2 cellular contexts compared by ENCODE assay signal in the genomic region with DNA sequence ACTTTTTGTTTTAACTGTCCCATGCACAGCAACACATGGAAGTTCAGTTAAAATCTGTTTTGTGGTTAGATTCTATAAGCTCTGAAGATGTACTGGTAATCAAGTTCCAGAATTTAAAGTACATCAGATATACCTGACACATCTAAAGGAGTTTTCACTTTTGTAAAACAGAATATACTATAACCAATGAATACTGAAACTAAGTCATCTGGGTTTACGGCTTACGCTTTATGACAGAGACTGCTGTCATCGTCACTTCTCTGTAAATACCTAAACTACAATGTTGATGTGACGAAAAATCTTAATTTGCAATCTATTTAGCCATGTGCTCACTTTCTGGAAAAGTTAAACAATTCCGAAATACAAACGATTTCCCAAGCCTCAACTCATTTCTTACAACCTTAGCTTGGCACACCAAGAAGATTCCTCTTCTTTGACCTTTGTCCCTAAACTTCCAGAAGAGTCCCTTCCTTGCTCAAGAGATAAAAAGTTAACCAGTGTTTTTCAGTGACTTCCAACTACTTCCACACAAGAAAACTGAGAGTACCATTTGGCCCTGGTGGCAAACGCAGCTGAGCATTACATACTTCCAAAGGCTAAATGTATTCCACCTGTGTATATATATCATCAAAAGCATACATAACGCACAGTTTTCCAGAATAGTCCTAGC.
TF ChIP-seq lines count a peak whose summit lies in the region.

No MANE protein-coding gene starts in this region.

TF ChIP-seq in IMR-90, 13 proteins besides CTCF, POLR2A, EP300 and RAD21:
- TF ChIP-seq MAZ (IDR thresholded peaks at IDR 0.05; ENCODE audit: borderline replicate concordance, low read depth, low read length) (no peak), MAFK (IDR thresholded peaks at IDR 0.05; ENCODE audit: low read depth, low read length) (no peak), SMC3 (IDR thresholded peaks at IDR 0.05; ENCODE audit: low read depth, low read length) (no peak), NFE2L2 (IDR thresholded peaks at IDR 0.05; ENCODE audit: low read depth, low read length) (no peak), BHLHE40 (IDR thresholded peaks at IDR 0.05; ENCODE audit: low read depth, low read length) (no peak), CEBPB (IDR thresholded peaks at IDR 0.05; ENCODE audit: low read depth, low read length) (no peak), FOS (IDR thresholded peaks at IDR 0.05; ENCODE audit: low read depth, low read length) (no peak), MXI1 (IDR thresholded peaks at IDR 0.05; ENCODE audit: borderline replicate concordance, low read depth, low read length) (no peak), CHD1 (IDR thresholded peaks at IDR 0.05; ENCODE audit: low read depth, low read length) (no peak), RFX5 (IDR thresholded peaks at IDR 0.05; ENCODE audit: low read depth, low read length) (no peak), RCOR1 (IDR thresholded peaks at IDR 0.05; ENCODE audit: insufficient replicate concordance, low read length) (no peak)
- TF ChIP-seq, protein P1, sequence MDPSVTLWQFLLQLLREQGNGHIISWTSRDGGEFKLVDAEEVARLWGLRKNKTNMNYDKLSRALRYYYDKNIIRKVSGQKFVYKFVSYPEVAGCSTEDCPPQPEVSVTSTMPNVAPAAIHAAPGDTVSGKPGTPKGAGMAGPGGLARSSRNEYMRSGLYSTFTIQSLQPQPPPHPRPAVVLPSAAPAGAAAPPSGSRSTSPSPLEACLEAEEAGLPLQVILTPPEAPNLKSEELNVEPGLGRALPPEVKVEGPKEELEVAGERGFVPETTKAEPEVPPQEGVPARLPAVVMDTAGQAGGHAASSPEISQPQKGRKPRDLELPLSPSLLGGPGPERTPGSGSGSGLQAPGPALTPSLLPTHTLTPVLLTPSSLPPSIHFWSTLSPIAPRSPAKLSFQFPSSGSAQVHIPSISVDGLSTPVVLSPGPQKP (IDR thresholded peaks at IDR 0.05; ENCODE audit: borderline replicate concordance, low read depth, low read length): no peak
- TF ChIP-seq, protein P2, sequence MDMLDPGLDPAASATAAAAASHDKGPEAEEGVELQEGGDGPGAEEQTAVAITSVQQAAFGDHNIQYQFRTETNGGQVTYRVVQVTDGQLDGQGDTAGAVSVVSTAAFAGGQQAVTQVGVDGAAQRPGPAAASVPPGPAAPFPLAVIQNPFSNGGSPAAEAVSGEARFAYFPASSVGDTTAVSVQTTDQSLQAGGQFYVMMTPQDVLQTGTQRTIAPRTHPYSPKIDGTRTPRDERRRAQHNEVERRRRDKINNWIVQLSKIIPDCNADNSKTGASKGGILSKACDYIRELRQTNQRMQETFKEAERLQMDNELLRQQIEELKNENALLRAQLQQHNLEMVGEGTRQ (IDR thresholded peaks at IDR 0.05; ENCODE audit: low read depth, low read length): no peak

TF ChIP-seq in GM12878, 131 proteins besides CTCF, POLR2A, EP300 and RAD21:
- TF ChIP-seq MYB (IDR thresholded peaks at IDR 0.05; ENCODE audit: borderline replicate concordance, low read depth, low read length): no peak
- TF ChIP-seq RBBP5 (conservative IDR thresholded peaks at IDR 0.05): no peak
- TF ChIP-seq YY1 (IDR thresholded peaks at IDR 0.05; ENCODE audit: low read depth, low read length): no peak
- TF ChIP-seq, protein P3, sequence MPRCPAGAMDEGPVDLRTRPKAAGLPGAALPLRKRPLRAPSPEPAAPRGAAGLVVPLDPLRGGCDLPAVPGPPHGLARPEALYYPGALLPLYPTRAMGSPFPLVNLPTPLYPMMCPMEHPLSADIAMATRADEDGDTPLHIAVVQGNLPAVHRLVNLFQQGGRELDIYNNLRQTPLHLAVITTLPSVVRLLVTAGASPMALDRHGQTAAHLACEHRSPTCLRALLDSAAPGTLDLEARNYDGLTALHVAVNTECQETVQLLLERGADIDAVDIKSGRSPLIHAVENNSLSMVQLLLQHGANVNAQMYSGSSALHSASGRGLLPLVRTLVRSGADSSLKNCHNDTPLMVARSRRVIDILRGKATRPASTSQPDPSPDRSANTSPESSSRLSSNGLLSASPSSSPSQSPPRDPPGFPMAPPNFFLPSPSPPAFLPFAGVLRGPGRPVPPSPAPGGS (IDR thresholded peaks at IDR 0.05; ENCODE audit: borderline replicate concordance, insufficient read depth, low read depth, low read length, poor library complexity, severe bottlenecking): no peak
- TF ChIP-seq, protein P4, sequence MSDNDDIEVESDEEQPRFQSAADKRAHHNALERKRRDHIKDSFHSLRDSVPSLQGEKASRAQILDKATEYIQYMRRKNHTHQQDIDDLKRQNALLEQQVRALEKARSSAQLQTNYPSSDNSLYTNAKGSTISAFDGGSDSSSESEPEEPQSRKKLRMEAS (IDR thresholded peaks at IDR 0.05; ENCODE audit: low read depth, low read length): no peak
- TF ChIP-seq POU2F2 (IDR thresholded peaks at IDR 0.05; ENCODE audit: borderline replicate concordance, low read depth, low read length): no peak
- TF ChIP-seq, protein P5, sequence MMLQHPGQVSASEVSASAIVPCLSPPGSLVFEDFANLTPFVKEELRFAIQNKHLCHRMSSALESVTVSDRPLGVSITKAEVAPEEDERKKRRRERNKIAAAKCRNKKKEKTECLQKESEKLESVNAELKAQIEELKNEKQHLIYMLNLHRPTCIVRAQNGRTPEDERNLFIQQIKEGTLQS (IDR thresholded peaks at IDR 0.05; ENCODE audit: borderline replicate concordance, extremely low read depth, low read depth, low read length): no peak
- TF ChIP-seq HDAC6 (IDR thresholded peaks at IDR 0.05; ENCODE audit: unreplicated experiment): no peak
- TF ChIP-seq CBX3 (IDR thresholded peaks at IDR 0.05; ENCODE audit: borderline replicate concordance, low read depth): no peak
- TF ChIP-seq, protein P6, sequence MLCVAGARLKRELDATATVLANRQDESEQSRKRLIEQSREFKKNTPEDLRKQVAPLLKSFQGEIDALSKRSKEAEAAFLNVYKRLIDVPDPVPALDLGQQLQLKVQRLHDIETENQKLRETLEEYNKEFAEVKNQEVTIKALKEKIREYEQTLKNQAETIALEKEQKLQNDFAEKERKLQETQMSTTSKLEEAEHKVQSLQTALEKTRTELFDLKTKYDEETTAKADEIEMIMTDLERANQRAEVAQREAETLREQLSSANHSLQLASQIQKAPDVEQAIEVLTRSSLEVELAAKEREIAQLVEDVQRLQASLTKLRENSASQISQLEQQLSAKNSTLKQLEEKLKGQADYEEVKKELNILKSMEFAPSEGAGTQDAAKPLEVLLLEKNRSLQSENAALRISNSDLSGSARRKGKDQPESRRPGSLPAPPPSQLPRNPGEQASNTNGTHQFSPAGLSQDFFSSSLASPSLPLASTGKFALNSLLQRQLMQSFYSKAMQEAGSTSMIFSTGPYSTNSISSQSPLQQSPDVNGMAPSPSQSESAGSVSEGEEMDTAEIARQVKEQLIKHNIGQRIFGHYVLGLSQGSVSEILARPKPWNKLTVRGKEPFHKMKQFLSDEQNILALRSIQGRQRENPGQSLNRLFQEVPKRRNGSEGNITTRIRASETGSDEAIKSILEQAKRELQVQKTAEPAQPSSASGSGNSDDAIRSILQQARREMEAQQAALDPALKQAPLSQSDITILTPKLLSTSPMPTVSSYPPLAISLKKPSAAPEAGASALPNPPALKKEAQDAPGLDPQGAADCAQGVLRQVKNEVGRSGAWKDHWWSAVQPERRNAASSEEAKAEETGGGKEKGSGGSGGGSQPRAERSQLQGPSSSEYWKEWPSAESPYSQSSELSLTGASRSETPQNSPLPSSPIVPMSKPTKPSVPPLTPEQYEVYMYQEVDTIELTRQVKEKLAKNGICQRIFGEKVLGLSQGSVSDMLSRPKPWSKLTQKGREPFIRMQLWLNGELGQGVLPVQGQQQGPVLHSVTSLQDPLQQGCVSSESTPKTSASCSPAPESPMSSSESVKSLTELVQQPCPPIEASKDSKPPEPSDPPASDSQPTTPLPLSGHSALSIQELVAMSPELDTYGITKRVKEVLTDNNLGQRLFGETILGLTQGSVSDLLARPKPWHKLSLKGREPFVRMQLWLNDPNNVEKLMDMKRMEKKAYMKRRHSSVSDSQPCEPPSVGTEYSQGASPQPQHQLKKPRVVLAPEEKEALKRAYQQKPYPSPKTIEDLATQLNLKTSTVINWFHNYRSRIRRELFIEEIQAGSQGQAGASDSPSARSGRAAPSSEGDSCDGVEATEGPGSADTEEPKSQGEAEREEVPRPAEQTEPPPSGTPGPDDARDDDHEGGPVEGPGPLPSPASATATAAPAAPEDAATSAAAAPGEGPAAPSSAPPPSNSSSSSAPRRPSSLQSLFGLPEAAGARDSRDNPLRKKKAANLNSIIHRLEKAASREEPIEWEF (IDR thresholded peaks at IDR 0.05; ENCODE audit: insufficient replicate concordance, low read depth, low read length): no peak
- TF ChIP-seq NBN (IDR thresholded peaks at IDR 0.05): no peak
- no peak for TF ChIP-seq MYC (IDR thresholded peaks at IDR 0.05; ENCODE audit: insufficient read depth, insufficient read length, insufficient replicate concordance, low read length, severe bottlenecking)
- TF ChIP-seq YBX1 (IDR thresholded peaks at IDR 0.05): no peak
